25 cellular contexts compared by ENCODE assay signal in genomic region chr5:43564289-43564850, GRCh38.
"Had no signal": no experiment of that assay in that cellular context is flagged by ENCODE, and none has a peak within 500 bp of the region (broad histone marks: within the 10 kb centered on the region; RNA-seq: fewer than 3 reads in every experiment).

No MANE protein-coding gene starts in this region.

- ATAC-seq: activated CD4-positive, alpha-beta T cell treated with anti-CD3 and anti-CD28 coated beads for 36 hours; activated T-helper 17 cell treated with anti-CD3 and anti-CD28 coated beads, Interleukin-2, amount 50 U/mL, for 72 hours; T-helper 17 cell had no signal

- H3K36me3 Mint-ChIP-seq: activated naive CD4-positive, alpha-beta T cell treated with anti-CD3 and anti-CD28 coated beads, Interleukin-2, amount 10 ng/mL, durations not matched to agents 7 days and 5 days; activated naive CD8-positive, alpha-beta T cell treated with anti-CD3 and anti-CD28 coated beads, Interleukin-2, amount 10 ng/mL, durations not matched to agents 7 days and 5 days had no signal

- H3K9me3 Mint-ChIP-seq: activated CD4-positive, alpha-beta memory T cell treated with anti-CD3 and anti-CD28 coated beads, Interleukin-2, amount 10 ng/mL, durations not matched to agents 7 days and 5 days; activated naive CD4-positive, alpha-beta T cell treated with anti-CD3 and anti-CD28 coated beads, Interleukin-2, amount 10 ng/mL, durations not matched to agents 7 days and 5 days; activated naive CD8-positive, alpha-beta T cell treated with anti-CD3 and anti-CD28 coated beads, Interleukin-2, amount 10 ng/mL, durations not matched to agents 7 days and 5 days; activated T-helper 17 cell treated with anti-CD3 and anti-CD28 coated beads, Interleukin-2, amount 50 U/mL, for 72 hours had no signal

- H3K4me3 Mint-ChIP-seq: activated CD4-positive, alpha-beta memory T cell treated with anti-CD3 and anti-CD28 coated beads, Interleukin-2, amount 10 ng/mL, durations not matched to agents 7 days and 5 days; activated CD4-positive, alpha-beta T cell treated with anti-CD3 and anti-CD28 coated beads for 36 hours; activated naive CD4-positive, alpha-beta T cell treated with anti-CD3 and anti-CD28 coated beads, Interleukin-2, amount 10 ng/mL, durations not matched to agents 7 days and 5 days; activated naive CD8-positive, alpha-beta T cell treated with anti-CD3 and anti-CD28 coated beads, Interleukin-2, amount 10 ng/mL, durations not matched to agents 7 days and 5 days; activated T-helper 17 cell treated with anti-CD3 and anti-CD28 coated beads, Interleukin-2, amount 50 U/mL, for 72 hours; T-helper 17 cell had no signal

- H3K9me3 ChIP-seq: adrenal gland, MG63 had no signal

- H3K27ac Mint-ChIP-seq: activated CD4-positive, alpha-beta memory T cell treated with anti-CD3 and anti-CD28 coated beads, Interleukin-2, amount 10 ng/mL, durations not matched to agents 7 days and 5 days; activated CD4-positive, alpha-beta T cell treated with anti-CD3 and anti-CD28 coated beads for 36 hours; activated naive CD4-positive, alpha-beta T cell treated with anti-CD3 and anti-CD28 coated beads, Interleukin-2, amount 10 ng/mL, durations not matched to agents 7 days and 5 days; activated naive CD8-positive, alpha-beta T cell treated with anti-CD3 and anti-CD28 coated beads, Interleukin-2, amount 10 ng/mL, durations not matched to agents 7 days and 5 days; activated T-helper 17 cell treated with anti-CD3 and anti-CD28 coated beads, Interleukin-2, amount 50 U/mL, for 72 hours; T-helper 17 cell had no signal

- H3K27me3 ChIP-seq: adrenal gland, MG63 had no signal

- H3K4me1 Mint-ChIP-seq: activated CD4-positive, alpha-beta memory T cell treated with anti-CD3 and anti-CD28 coated beads, Interleukin-2, amount 10 ng/mL, durations not matched to agents 7 days and 5 days; activated naive CD4-positive, alpha-beta T cell treated with anti-CD3 and anti-CD28 coated beads, Interleukin-2, amount 10 ng/mL, durations not matched to agents 7 days and 5 days; activated naive CD8-positive, alpha-beta T cell treated with anti-CD3 and anti-CD28 coated beads, Interleukin-2, amount 10 ng/mL, durations not matched to agents 7 days and 5 days; activated T-helper 17 cell treated with anti-CD3 and anti-CD28 coated beads, Interleukin-2, amount 50 U/mL, for 72 hours had no signal

- H3K27me3 Mint-ChIP-seq: activated T-helper 17 cell treated with anti-CD3 and anti-CD28 coated beads, Interleukin-2, amount 50 U/mL, for 72 hours had no signal

- DNase-seq: activated CD4-positive, alpha-beta memory T cell treated with anti-CD3 and anti-CD28 coated beads, Interleukin-2, amount 10 ng/mL, durations not matched to agents 7 days and 5 days; activated CD4-positive, alpha-beta T cell treated with anti-CD3 and anti-CD28 coated beads for 36 hours; activated CD4-positive, alpha-beta T cell treated with anti-CD3 and anti-CD28 coated beads, Interleukin-2, amount 50 U/mL, for 1 hour; activated gamma-delta T cell; activated naive CD4-positive, alpha-beta T cell treated with anti-CD3 and anti-CD28 coated beads, Interleukin-2, amount 10 ng/mL, durations not matched to agents 7 days and 5 days; activated naive CD8-positive, alpha-beta T cell treated with anti-CD3 and anti-CD28 coated beads, Interleukin-2, amount 10 ng/mL, durations not matched to agents 7 days and 5 days; activated T-cell treated with anti-CD3 and anti-CD28 coated beads for 4 hours; activated T-cell treated with anti-CD3 and anti-CD28 coated beads, Interleukin-2, amount 50 U/mL, for 48 hours; adrenal gland; anterior cingulate cortex; central memory CD4-positive, alpha-beta T cell; MG63; MV-4-11; NCI-H1105; NCI-H1436; NCI-H1694 treated with DMSO at 0.1 percent for 48 hours; NCI-H2081; NCI-H446; NCI-H524; PC-9; SIG-M5; T-helper 17 cell; T-helper 9 cell had no signal

- H3K4me3 ChIP-seq: adrenal gland, MG63, PC-9 had no signal

- H3K27ac ChIP-seq: adrenal gland, PC-9, VCaP had no signal

- H3K36me3 ChIP-seq: adrenal gland, MG63 had no signal
